ENCODE assay signal across 31 cellular contexts in the genomic region with DNA sequence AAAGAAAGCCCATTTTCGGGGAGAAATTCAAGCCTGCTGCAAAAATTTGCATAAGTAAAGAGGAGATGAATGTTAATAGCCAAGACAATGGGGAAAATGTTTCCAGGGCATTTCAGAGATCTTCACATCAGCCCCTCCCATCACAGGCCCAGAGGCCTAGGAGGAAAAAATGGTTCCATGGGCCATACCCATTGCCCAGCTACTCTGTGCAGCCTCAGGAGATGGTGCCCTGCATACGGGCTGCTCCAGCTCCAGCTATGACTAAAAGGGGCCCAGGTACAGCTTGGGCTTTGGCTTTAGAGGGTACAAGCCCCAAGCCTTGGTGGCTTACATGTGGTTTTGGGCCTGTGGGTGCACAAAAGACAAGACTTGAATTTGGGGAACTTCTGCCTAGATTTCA.
"Had no signal": no experiment of that assay in that cellular context is flagged by ENCODE, and none has a peak within 500 bp of the region (broad histone marks: within the 10 kb centered on the region; RNA-seq: fewer than 3 reads in every experiment).

No MANE protein-coding gene starts in this region.

- H2AFZ ChIP-seq: PC-9 had no signal

- H3K9me3 ChIP-seq: SJCRH30 had no signal

- H3K27ac ChIP-seq: KMS-11, PC-9, RWPE1, SJCRH30, SK-N-MC had no signal

- H3K4me3 ChIP-seq: PC-9, SJCRH30, SK-N-MC had no signal

- ATAC-seq: Panc1, Right ventricle myocardium inferior, SK-N-SH treated with all-trans-retinoic acid at 6 μM for 48 hours had no signal

- DNase-seq: Karpas-422, MM.1S, MV-4-11, NCI-H1092, NCI-H1105, NCI-H1417 treated with DMSO at 0.1 percent for 48 hours, NCI-H1436 treated with DMSO at 0.1 percent for 48 hours, NCI-H1694 treated with DMSO at 0.1 percent for 48 hours, NCI-H2029, NCI-H2081, NCI-H2171 treated with DMSO at 0.1 percent for 48 hours, NCI-H2227 treated with DMSO at 0.1 percent for 48 hours, NCI-H446 treated with DMSO at 0.1 percent for 48 hours, NCI-H510A, NCI-H524, NCI-H526, NCI-H69, NCI-H748 treated with DMSO at 0.1 percent for 48 hours, NCI-H82, PC-9, SHP77, SIG-M5, SJCRH30, T-helper 1 cell had no signal

- H3K4me1 ChIP-seq: SJCRH30 had no signal

- H3K9ac ChIP-seq: KMS-11 had no signal

- H3K4me2 ChIP-seq: KMS-11, PC-9 had no signal

- H3K27me3 ChIP-seq: SJCRH30 had no signal

- FAIRE-seq: RCC 7860 had no signal

- H3K36me3 ChIP-seq: SJCRH30 had no signal
